Comparison of ENCODE assay signal across 1 cellular context in genomic region chr6:6886160-6886885, GRCh38.
A peak's percentile ranks its signal among the peaks of the same experiment; 100 is the strongest.
TF ChIP-seq lines count a peak whose summit lies in the region.

No MANE protein-coding gene starts in this region.

TF ChIP-seq in K562, 482 proteins besides CTCF, POLR2A, EP300 and RAD21 (continued from another document and continues in another):
- peak; percentile 29; the same call in 1 of the 2 replicates for TF ChIP-seq CHAMP1 (IDR thresholded peaks at IDR 0.05)
- TF ChIP-seq MEF2D (tag; conservative IDR thresholded peaks at IDR 0.05; ENCODE audit: low read depth), result no peak; the same call in none of the 2 replicates
- peak; percentile 38 for TF ChIP-seq CREM (IDR thresholded peaks at IDR 0.05; ENCODE audit: low read depth)
- 0 out of 4 replicates have a peak, but pooled peaks of 1 of the 2 experiments have one; percentile 10 for TF ChIP-seq TEAD1 (CRISPR knock-in tag; IDR thresholded peaks at IDR 0.05)
- TF ChIP-seq ZNF212 (CRISPR knock-in tag; IDR thresholded peaks at IDR 0.05), result no peak
- no peak for TF ChIP-seq ZKSCAN3 (CRISPR knock-in tag; IDR thresholded peaks at IDR 0.05)
- TF ChIP-seq ZNF3 (CRISPR knock-in tag; IDR thresholded peaks at IDR 0.05), result no peak
- TF ChIP-seq EWSR1 (IDR thresholded peaks at IDR 0.05; ENCODE audit: borderline replicate concordance, low read depth, partially characterized antibody), result no peak
- TF ChIP-seq ZNF146 (CRISPR knock-in tag; IDR thresholded peaks at IDR 0.05; ENCODE audit: unreplicated experiment), result no peak
- TF ChIP-seq ZNF644 (tag; IDR thresholded peaks at IDR 0.05; ENCODE audit: low read depth), result no peak
- no peak for TF ChIP-seq HCFC1 (IDR thresholded peaks at IDR 0.05; ENCODE audit: low read depth, low read length)
- 0 out of 2 replicates have a peak, but pooled peaks have one; percentile 35 for TF ChIP-seq FOXO4 (CRISPR knock-in tag; IDR thresholded peaks at IDR 0.05)
- TF ChIP-seq CBX5 (IDR thresholded peaks at IDR 0.05; ENCODE audit: borderline replicate concordance, low read depth), result no peak
- no peak for TF ChIP-seq TRIM25 (IDR thresholded peaks at IDR 0.05; ENCODE audit: borderline replicate concordance)
- TF ChIP-seq ZNF277 (CRISPR knock-in tag; IDR thresholded peaks at IDR 0.05; ENCODE audit: borderline replicate concordance), result no peak
- TF ChIP-seq HDAC3 (IDR thresholded peaks at IDR 0.05; ENCODE audit: borderline replicate concordance, partially characterized antibody), result no peak
- TF ChIP-seq MYNN (IDR thresholded peaks at IDR 0.05), result no peak
- TF ChIP-seq MYNN (CRISPR knock-in tag; IDR thresholded peaks at IDR 0.05), result no peak
- no peak for TF ChIP-seq NR0B1 (IDR thresholded peaks at IDR 0.05; ENCODE audit: partially characterized antibody)
- no peak for TF ChIP-seq SNAPC5 (CRISPR knock-in tag; IDR thresholded peaks at IDR 0.05)
- TF ChIP-seq ZBTB34 (CRISPR knock-in tag; IDR thresholded peaks at IDR 0.05), result no peak
- TF ChIP-seq THAP7 (CRISPR knock-in tag; IDR thresholded peaks at IDR 0.05), result no peak
- TF ChIP-seq U2AF1 (optimal IDR thresholded peaks at IDR 0.05; ENCODE audit: low read depth, low read length), result no peak
- no peak for TF ChIP-seq PHB2 (IDR thresholded peaks at IDR 0.05; ENCODE audit: low read depth)
- TF ChIP-seq MXD1 (CRISPR knock-in tag; IDR thresholded peaks at IDR 0.05; ENCODE audit: borderline replicate concordance, poor library complexity, severe bottlenecking), result peak; percentile 10
- TF ChIP-seq ZBTB8A (IDR thresholded peaks at IDR 0.05; ENCODE audit: partially characterized antibody), result no peak
- TF ChIP-seq ZNF316 (IDR thresholded peaks at IDR 0.05), result no peak
- TF ChIP-seq ZNF175 (CRISPR knock-in tag; IDR thresholded peaks at IDR 0.05; ENCODE audit: low read depth), result peak; percentile 52; the same call in 1 of the 2 replicates
- TF ChIP-seq ZNF764 (CRISPR knock-in tag; IDR thresholded peaks at IDR 0.05; ENCODE audit: low read depth), result no peak
- no peak for TF ChIP-seq EGR1 (conservative IDR thresholded peaks at IDR 0.05)
- 0 out of 2 replicates have a peak, but pooled peaks have one; percentile 27 for TF ChIP-seq FOSL1 (tag; conservative IDR thresholded peaks at IDR 0.05)
- no peak for TF ChIP-seq ARID3B (CRISPR knock-in tag; IDR thresholded peaks at IDR 0.05; ENCODE audit: borderline replicate concordance)
- TF ChIP-seq KHSRP (IDR thresholded peaks at IDR 0.05), result no peak
- TF ChIP-seq HIVEP1 (CRISPR knock-in tag; IDR thresholded peaks at IDR 0.05), result no peak
- no peak for TF ChIP-seq NEUROD1 (IDR thresholded peaks at IDR 0.05; ENCODE audit: borderline replicate concordance, low read depth, low read length, partially characterized antibody)
- TF ChIP-seq SMARCA5 (IDR thresholded peaks at IDR 0.05), result no peak
- no peak for TF ChIP-seq OTX1 (CRISPR knock-in tag; IDR thresholded peaks at IDR 0.05)
- TF ChIP-seq EZH2 (IDR thresholded peaks at IDR 0.05; ENCODE audit: borderline replicate concordance, low read depth, low read length), result no peak
- TF ChIP-seq BMI1 (IDR thresholded peaks at IDR 0.05; ENCODE audit: low read length), result no peak
- TF ChIP-seq FUS (optimal IDR thresholded peaks at IDR 0.05; ENCODE audit: low read depth, low read length), result no peak
- TF ChIP-seq HOMEZ (CRISPR knock-in tag; IDR thresholded peaks at IDR 0.05), result no peak; the same call in 1 of the 2 replicates
- 0 out of 2 replicates have a peak, but pooled peaks have one; percentile 36 for TF ChIP-seq GATAD2A (IDR thresholded peaks at IDR 0.05)
- TF ChIP-seq ID3 (CRISPR knock-in tag; IDR thresholded peaks at IDR 0.05), result no peak; the same call in 1 of the 2 replicates
- peak; percentile 83 for TF ChIP-seq ID3 (tag; IDR thresholded peaks at IDR 0.05)
- TF ChIP-seq NKRF (IDR thresholded peaks at IDR 0.05; ENCODE audit: borderline replicate concordance), result no peak
- TF ChIP-seq E2F5 (CRISPR knock-in tag; IDR thresholded peaks at IDR 0.05), result no peak
- TF ChIP-seq ZNF347 (CRISPR knock-in tag; IDR thresholded peaks at IDR 0.05; ENCODE audit: low read depth), result no peak
- peak; percentile 52; the same call in 1 of the 2 replicates for TF ChIP-seq ZBTB1 (CRISPR knock-in tag; IDR thresholded peaks at IDR 0.05; ENCODE audit: borderline replicate concordance, low read depth)
